Comparison of ENCODE assay signal across 1 cellular context in the genomic region with DNA sequence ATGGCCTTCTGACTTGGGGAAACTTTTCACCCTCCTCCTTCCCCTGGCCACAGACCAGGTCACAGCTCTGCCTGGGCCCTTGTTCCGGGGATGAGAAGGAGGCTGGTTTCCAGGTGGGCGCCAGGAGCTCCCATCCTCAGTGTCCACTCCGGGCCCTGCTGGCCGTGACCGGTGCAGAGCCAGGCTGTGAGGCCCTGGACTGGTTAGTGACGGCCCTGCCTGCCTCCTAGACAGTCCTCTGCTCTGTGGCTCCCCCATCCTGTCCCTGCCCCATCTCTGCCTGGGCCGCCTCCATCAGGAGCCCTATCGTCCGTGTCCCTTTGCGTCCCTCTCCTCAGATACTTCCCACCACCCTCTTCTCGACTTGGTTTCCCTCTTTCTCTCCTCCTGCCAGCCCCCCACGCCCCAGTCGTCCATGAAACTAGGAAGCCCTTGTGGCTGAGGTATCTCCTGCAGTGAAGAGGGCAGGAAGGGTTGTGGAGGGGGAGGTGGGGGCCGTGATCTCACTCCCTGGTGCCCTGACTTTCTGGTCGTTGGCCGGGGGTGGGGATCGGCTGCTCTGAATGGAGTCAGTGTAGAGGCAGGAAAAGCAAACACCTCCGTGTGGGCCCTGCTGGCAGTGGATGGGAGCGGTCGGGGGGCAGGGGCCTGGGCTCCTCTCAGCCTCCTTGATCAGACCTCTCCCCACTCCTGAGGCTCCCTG.
TF ChIP-seq lines count a peak whose summit lies in the region.

No MANE protein-coding gene starts in this region.

TF ChIP-seq in IMR-90, 13 proteins besides CTCF, POLR2A, EP300 and RAD21:
- TF ChIP-seq NFE2L2 (IDR thresholded peaks at IDR 0.05; ENCODE audit: low read depth, low read length) (no peak), BHLHE40 (IDR thresholded peaks at IDR 0.05; ENCODE audit: low read depth, low read length) (no peak), MAZ (IDR thresholded peaks at IDR 0.05; ENCODE audit: borderline replicate concordance, low read depth, low read length) (no peak), CHD1 (IDR thresholded peaks at IDR 0.05; ENCODE audit: low read depth, low read length) (no peak), MAFK (IDR thresholded peaks at IDR 0.05; ENCODE audit: low read depth, low read length) (no peak), CEBPB (IDR thresholded peaks at IDR 0.05; ENCODE audit: low read depth, low read length) (no peak), MXI1 (IDR thresholded peaks at IDR 0.05; ENCODE audit: borderline replicate concordance, low read depth, low read length) (no peak), RFX5 (IDR thresholded peaks at IDR 0.05; ENCODE audit: low read depth, low read length) (no peak), FOS (IDR thresholded peaks at IDR 0.05; ENCODE audit: low read depth, low read length) (no peak), SMC3 (IDR thresholded peaks at IDR 0.05; ENCODE audit: low read depth, low read length) (no peak), RCOR1 (IDR thresholded peaks at IDR 0.05; ENCODE audit: insufficient replicate concordance, low read length) (no peak)
- TF ChIP-seq, protein P1, sequence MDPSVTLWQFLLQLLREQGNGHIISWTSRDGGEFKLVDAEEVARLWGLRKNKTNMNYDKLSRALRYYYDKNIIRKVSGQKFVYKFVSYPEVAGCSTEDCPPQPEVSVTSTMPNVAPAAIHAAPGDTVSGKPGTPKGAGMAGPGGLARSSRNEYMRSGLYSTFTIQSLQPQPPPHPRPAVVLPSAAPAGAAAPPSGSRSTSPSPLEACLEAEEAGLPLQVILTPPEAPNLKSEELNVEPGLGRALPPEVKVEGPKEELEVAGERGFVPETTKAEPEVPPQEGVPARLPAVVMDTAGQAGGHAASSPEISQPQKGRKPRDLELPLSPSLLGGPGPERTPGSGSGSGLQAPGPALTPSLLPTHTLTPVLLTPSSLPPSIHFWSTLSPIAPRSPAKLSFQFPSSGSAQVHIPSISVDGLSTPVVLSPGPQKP (IDR thresholded peaks at IDR 0.05; ENCODE audit: borderline replicate concordance, low read depth, low read length), result no peak
TF ChIP-seq in IMR-90: peak in this region for 0.
